ENCODE assay signal across 8 cellular contexts in genomic region chr4:140326395-140326993, GRCh38. TPM values are rescaled to one million over a fixed set of nuclear protein-coding genes. Genes with fewer than 3 reads are reported as not detected.
DNase-seq lines count a peak whose midpoint lies in the region; ATAC-seq, FAIRE-seq and TF ChIP-seq lines count a peak whose summit lies in the region.

No MANE protein-coding gene starts in this region.

- FAIRE-seq in GM12892 (lab: Jason Lieb, UNC) = no peak

- H3K9me3 ChIP-seq in lung (ENCODE audit: control insufficient read depth in 2 of 2, insufficient read depth in 1 of 2, low read length in 1 of 2) = no peaks in the 10 kb centered on the region

- H3K4me3 ChIP-seq in coronary artery = no peak overlapping the region
- H3K4me3 ChIP-seq in lung = no peak overlapping the region

- DNase-seq in NCI-H82 (lab: John Stamatoyannopoulos, UW) (peak; percentile 35), NCI-H82 treated with DMSO at 0.1 percent for 48 hours (lab: John Stamatoyannopoulos, UW; ENCODE audit: unreplicated experiment) (no peak), NCI-H526 (lab: John Stamatoyannopoulos, UW) (peak; percentile 35 to 68), coronary artery (ENCODE audit: low spot score) (no peak), lung (ENCODE audit: low spot score) (no peak), GM12892 (ENCODE audit: insufficient read length) (no peak)

- WGBS in lung, 2 donors = 29 to 41% methylated on average over 2 of the region's 2 CpGs

- H3K36me3 ChIP-seq in lung (ENCODE audit: control insufficient read depth in 2 of 2, insufficient read depth in 2 of 2, low read length in 2 of 2) = no peaks in the 10 kb centered on the region

- H3K27ac ChIP-seq in coronary artery = no peak overlapping the region
- H3K27ac ChIP-seq in lung (ENCODE audit: low read depth in 1 of 2, low read length in 1 of 2) = no peak overlapping the region

- no peak for ATAC-seq in lung (ENCODE audit: insufficient read depth, low FRiP score)
- no peak for ATAC-seq in HG03469 (IDR thresholded peaks at IDR 0.05; ENCODE audit: unreplicated experiment)
- no peak for ATAC-seq in HG02870 (IDR thresholded peaks at IDR 0.05; ENCODE audit: unreplicated experiment)

- TF ChIP-seq POLR2A in GM12892 (IDR thresholded peaks at IDR 0.05; ENCODE audit: low read depth, low read length) = no peak

- TF ChIP-seq CTCF in coronary artery (IDR thresholded peaks at IDR 0.05) = peak; percentile 77
- peak; percentile 5 for TF ChIP-seq CTCF in lung (IDR thresholded peaks at IDR 0.05; ENCODE audit: control extremely low read depth, extremely low read depth)

- H3K27me3 ChIP-seq in lung (ENCODE audit: control insufficient read depth, insufficient read depth) = no peaks in the 10 kb centered on the region

- no peaks in the 10 kb centered on the region for H3K4me1 ChIP-seq in lung (ENCODE audit: control insufficient read depth in 2 of 2, insufficient read depth in 2 of 2, low read length in 2 of 2)

RNA-seq across cellular contexts. Expression of gene SCOC, which starts 47.0 kb away (rescaled TPM):
- 10 to 100 TPM; 38.0 to 44.4 TPM for total RNA-seq in lung
- polyA plus RNA-seq in lung = 10 to 100 TPM; 36.5 to 38.2 TPM
- 60.1 TPM for polyA plus RNA-seq in GM12892 (2012; ENCODE audit: missing spikeins)

Comparison
In these comparisons a context has a peak if more than half of its experiments do, and no peak if none do; other contexts are left out.
1. DNase-seq: peak in NCI-H82 (single experiment) and NCI-H526 (2 of 2); none in NCI-H82 treated with DMSO at 0.1 percent for 48 hours (single experiment), coronary artery (single experiment), lung (single experiment) and GM12892 (single experiment).